In genomic region chr5:95973793-95974325, GRCh38 we compare ENCODE assay signal across 1 cellular context.
TF ChIP-seq lines count a peak whose summit lies in the region.

No MANE protein-coding gene starts in this region.

TF ChIP-seq in K562, 482 proteins besides CTCF, POLR2A, EP300 and RAD21 (continued from another document and continues in another):
- no peak for TF ChIP-seq BACH1 (tag; IDR thresholded peaks at IDR 0.05)
- TF ChIP-seq CBX3 (IDR thresholded peaks at IDR 0.05; ENCODE audit: borderline replicate concordance in 1 of 2, low read length in 2 of 2): peak in 1 of 2 experiments; percentile 62; a peak in 1 of 3 replicates
- no peak for TF ChIP-seq KAT8 (IDR thresholded peaks at IDR 0.05; ENCODE audit: low read depth)
- TF ChIP-seq PCBP1 (IDR thresholded peaks at IDR 0.05; ENCODE audit: low read depth, low read length, poor library complexity, severe bottlenecking): no peak
- TF ChIP-seq TCF7L2 (IDR thresholded peaks at IDR 0.05; ENCODE audit: low read depth, low read length): no peak
- TF ChIP-seq ZNF764 (CRISPR knock-in tag; IDR thresholded peaks at IDR 0.05; ENCODE audit: low read depth): no peak
- no peak for TF ChIP-seq SRSF9 (IDR thresholded peaks at IDR 0.05; ENCODE audit: borderline replicate concordance, low read depth, low read length)
- no peak for TF ChIP-seq SAP30 (IDR thresholded peaks at IDR 0.05; ENCODE audit: borderline replicate concordance, insufficient read depth, low read depth, low read length, poor library complexity, severe bottlenecking)
- no peak for TF ChIP-seq HNRNPH1 (optimal IDR thresholded peaks at IDR 0.05; ENCODE audit: low read depth, low read length)
- TF ChIP-seq ZNF175 (CRISPR knock-in tag; IDR thresholded peaks at IDR 0.05; ENCODE audit: low read depth): no peak
- peak; percentile 78 for TF ChIP-seq TCF3 (CRISPR knock-in tag; IDR thresholded peaks at IDR 0.05)
- no peak for TF ChIP-seq CUX1 (CRISPR knock-in tag; IDR thresholded peaks at IDR 0.05)
- TF ChIP-seq NR3C1 (CRISPR knock-in tag; IDR thresholded peaks at IDR 0.05): no peak
- no peak for TF ChIP-seq SNIP1 (IDR thresholded peaks at IDR 0.05; ENCODE audit: low read depth)
- TF ChIP-seq ZBTB2 (IDR thresholded peaks at IDR 0.05): peak; percentile 48; the same call in 1 of the 2 replicates
- TF ChIP-seq POLR2AphosphoS5 (IDR thresholded peaks at IDR 0.05; ENCODE audit: control insufficient read depth, insufficient read depth, low read depth, low read length): peak; percentile 82
- no peak for TF ChIP-seq ZNF408 (CRISPR knock-in tag; IDR thresholded peaks at IDR 0.05; ENCODE audit: low read depth)
- TF ChIP-seq SREBF1 (IDR thresholded peaks at IDR 0.05; ENCODE audit: borderline replicate concordance, low read depth, low read length): no peak
- TF ChIP-seq MXI1 (IDR thresholded peaks at IDR 0.05; ENCODE audit: low read depth, low read length): no peak
- TF ChIP-seq ZNF740 (CRISPR knock-in tag; IDR thresholded peaks at IDR 0.05): no peak
- no peak for TF ChIP-seq ZNF740 (tag; IDR thresholded peaks at IDR 0.05)
- no peak for TF ChIP-seq KLF13 (tag; IDR thresholded peaks at IDR 0.05; ENCODE audit: borderline replicate concordance, low read depth)
- TF ChIP-seq NR4A1 (CRISPR knock-in tag; IDR thresholded peaks at IDR 0.05): no peak
- no peak for TF ChIP-seq NR4A1 (tag; IDR thresholded peaks at IDR 0.05)
- TF ChIP-seq ZNF23 (CRISPR knock-in tag; IDR thresholded peaks at IDR 0.05): no peak
- TF ChIP-seq NCOA4 (IDR thresholded peaks at IDR 0.05; ENCODE audit: partially characterized antibody): no peak
- TF ChIP-seq ZNF316 (IDR thresholded peaks at IDR 0.05): no peak
- no peak for TF ChIP-seq ARID4B (CRISPR knock-in tag; IDR thresholded peaks at IDR 0.05)
- TF ChIP-seq ELK3 (CRISPR knock-in tag; IDR thresholded peaks at IDR 0.05): no peak
- no peak for TF ChIP-seq GTF2E2 (tag; IDR thresholded peaks at IDR 0.05)
- no peak for TF ChIP-seq HDAC6 (IDR thresholded peaks at IDR 0.05; ENCODE audit: low read depth, low read length)
- TF ChIP-seq NKRF (IDR thresholded peaks at IDR 0.05; ENCODE audit: borderline replicate concordance): no peak
- no peak for TF ChIP-seq ZNF217 (CRISPR knock-in tag; IDR thresholded peaks at IDR 0.05)
- peak; percentile 78 for TF ChIP-seq JUN (IDR thresholded peaks at IDR 0.05; ENCODE audit: borderline replicate concordance, low read depth, low read length)
- TF ChIP-seq JUN (CRISPR knock-in tag; IDR thresholded peaks at IDR 0.05; ENCODE audit: borderline replicate concordance): no peak
- TF ChIP-seq TEAD4 (IDR thresholded peaks at IDR 0.05; ENCODE audit: low read length): peak; percentile 88
- TF ChIP-seq TEAD4 (CRISPR knock-in tag; IDR thresholded peaks at IDR 0.05; ENCODE audit: borderline replicate concordance): no peak
- no peak for TF ChIP-seq ZNF77 (CRISPR knock-in tag; IDR thresholded peaks at IDR 0.05)
- no peak for TF ChIP-seq RBBP5 (IDR thresholded peaks at IDR 0.05; ENCODE audit: borderline replicate concordance, insufficient read depth, low read length, poor library complexity, severe bottlenecking)
- TF ChIP-seq THRAP3 (IDR thresholded peaks at IDR 0.05; ENCODE audit: borderline replicate concordance): no peak
- no peak for TF ChIP-seq ZKSCAN3 (CRISPR knock-in tag; IDR thresholded peaks at IDR 0.05)
- TF ChIP-seq BCLAF1 (IDR thresholded peaks at IDR 0.05; ENCODE audit: borderline replicate concordance in 1 of 2, control insufficient read depth in 1 of 2, low read depth in 2 of 2, low read length in 1 of 2): 0 out of 4 replicates have a peak, but pooled peaks of 1 of the 2 experiments have one; percentile 70
- no peak for TF ChIP-seq SMARCB1 (IDR thresholded peaks at IDR 0.05; ENCODE audit: insufficient read length, low read depth)
- TF ChIP-seq RBM22 (IDR thresholded peaks at IDR 0.05; ENCODE audit: low read depth, low read length, poor library complexity, severe bottlenecking): no peak
- no peak for TF ChIP-seq POLR2G (IDR thresholded peaks at IDR 0.05; ENCODE audit: low read depth, low read length)
- no peak for TF ChIP-seq MEF2D (tag; conservative IDR thresholded peaks at IDR 0.05; ENCODE audit: low read depth)
- no peak for TF ChIP-seq COPS2 (conservative IDR thresholded peaks at IDR 0.05)
- no peak for TF ChIP-seq XRCC4 (IDR thresholded peaks at IDR 0.05; ENCODE audit: extremely low read depth, insufficient read depth, insufficient read length)
- TF ChIP-seq ZNF311 (CRISPR knock-in tag; IDR thresholded peaks at IDR 0.05): no peak
- no peak for TF ChIP-seq HNRNPLL (IDR thresholded peaks at IDR 0.05; ENCODE audit: low read depth, low read length, poor library complexity, severe bottlenecking)
- TF ChIP-seq SIX5 (IDR thresholded peaks at IDR 0.05; ENCODE audit: borderline replicate concordance in 1 of 2, insufficient read depth in 1 of 2, low read depth in 1 of 2, low read length in 2 of 2): no peak
- no peak for TF ChIP-seq TARDBP (IDR thresholded peaks at IDR 0.05)
- peak; percentile 78 for TF ChIP-seq ETV1 (tag; conservative IDR thresholded peaks at IDR 0.05; ENCODE audit: low read depth)
- TF ChIP-seq DNMT1 (IDR thresholded peaks at IDR 0.05): no peak
- no peak for TF ChIP-seq SMAD2 (IDR thresholded peaks at IDR 0.05; ENCODE audit: low read depth, low read length)
